In the genomic region with DNA sequence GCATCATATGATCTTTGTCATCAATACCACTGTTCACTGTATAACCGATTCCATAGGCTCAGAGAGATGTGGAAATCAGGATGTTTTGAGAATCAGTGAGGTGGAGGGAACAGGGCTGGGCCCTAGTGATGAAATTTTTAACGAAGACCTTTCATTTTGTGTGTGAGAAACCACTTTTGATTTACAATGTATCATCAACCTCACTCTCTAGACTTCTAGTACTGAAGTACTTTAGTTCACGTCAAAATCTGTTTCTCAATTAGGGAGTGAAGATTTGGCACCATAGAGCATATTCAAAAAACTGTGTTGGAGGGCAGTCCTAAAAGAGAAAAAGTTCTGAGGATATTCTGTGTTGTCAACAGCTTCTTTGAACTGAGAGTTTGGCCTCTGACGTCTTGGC, we compare ENCODE assay signal across 14 cellular contexts. TPM values are rescaled to one million over a fixed set of nuclear protein-coding genes. Genes with fewer than 3 reads are reported as not detected.
DNase-seq lines count a peak whose midpoint lies in the region; ATAC-seq and TF ChIP-seq lines count a peak whose summit lies in the region.
"Had no signal": no experiment of that assay in that cellular context is flagged by ENCODE, and none has a peak within 500 bp of the region (broad histone marks: within the 10 kb centered on the region; RNA-seq: fewer than 3 reads in every experiment).

No MANE protein-coding gene starts in this region.

- no peak overlapping the region for H3K4me3 Mint-ChIP-seq in activated naive CD4-positive, alpha-beta T cell treated with anti-CD3 and anti-CD28 coated beads, Interleukin-2, amount 50 U/mL, for 24 hours
- H3K4me3 Mint-ChIP-seq: CD4-positive, CD25-positive, alpha-beta regulatory T cell; HFFc6 had no signal

- H3K4me3 ChIP-seq in fibroblast of mammary gland (ENCODE audit: control insufficient read depth, low read depth, low read length), result no peak overlapping the region
- H3K4me3 ChIP-seq: BLaER1 treated with 17β-estradiol and CSF1 and Interleukin-3, amounts not matched to agents 10 nM and 100 nM had no signal

- peaks cover 45% of the 10 kb centered on the region for H3K4me1 Mint-ChIP-seq in activated naive CD4-positive, alpha-beta T cell treated with anti-CD3 and anti-CD28 coated beads, Interleukin-2, amount 50 U/mL, for 24 hours

- no peaks in the 10 kb centered on the region for H3K27me3 Mint-ChIP-seq in activated naive CD4-positive, alpha-beta T cell treated with anti-CD3 and anti-CD28 coated beads, Interleukin-2, amount 50 U/mL, for 24 hours
- H3K27me3 Mint-ChIP-seq: CD4-positive, CD25-positive, alpha-beta regulatory T cell had no signal

- peak; percentile 75 for ATAC-seq in omental fat pad (ENCODE audit: low FRiP score)

- peaks cover 3% of the 10 kb centered on the region for H3K36me3 Mint-ChIP-seq in activated naive CD4-positive, alpha-beta T cell treated with anti-CD3 and anti-CD28 coated beads, Interleukin-2, amount 50 U/mL, for 24 hours
- H3K36me3 Mint-ChIP-seq: CD4-positive, CD25-positive, alpha-beta regulatory T cell had no signal

- no peaks in the 10 kb centered on the region for H3K9me3 Mint-ChIP-seq in activated naive CD4-positive, alpha-beta T cell treated with anti-CD3 and anti-CD28 coated beads, Interleukin-2, amount 50 U/mL, for 24 hours
- H3K9me3 Mint-ChIP-seq: CD4-positive, CD25-positive, alpha-beta regulatory T cell; HFFc6 had no signal

- TF ChIP-seq CTCF in fibroblast of mammary gland (conservative IDR thresholded peaks at IDR 0.05; ENCODE audit: control insufficient read depth, insufficient read depth, low read depth, low read length) (no peak), omental fat pad (IDR thresholded peaks at IDR 0.05) (no peak)

- H3K27ac Mint-ChIP-seq in activated naive CD4-positive, alpha-beta T cell treated with anti-CD3 and anti-CD28 coated beads, Interleukin-2, amount 50 U/mL, for 24 hours, result peak overlapping the region; percentile 52
- H3K27ac Mint-ChIP-seq: CD4-positive, CD25-positive, alpha-beta regulatory T cell; HFFc6 had no signal

- DNase-seq in NOMO-1 treated with DMSO at 0.1 percent for 48 hours (lab: John Stamatoyannopoulos, UW; ENCODE audit: unreplicated experiment), result peak; percentile 22
- no peak for DNase-seq in NOMO-1 treated with dmso at 0.1 percent for 144 hours (lab: John Stamatoyannopoulos, UW; ENCODE audit: unreplicated experiment)
- no peak for DNase-seq in activated naive CD4-positive, alpha-beta T cell treated with Interleukin-2 at 50 U/mL for 16 hours
- DNase-seq in fibroblast of mammary gland (ENCODE audit: low read depth), result peak; percentile 63
- DNase-seq in omental fat pad (ENCODE audit: low spot score), result no peak
- no peak for DNase-seq in glomerular visceral epithelial cell (ENCODE audit: extremely low spot score)
- DNase-seq in hepatic stellate cell (ENCODE audit: low spot score), result no peak
- DNase-seq: 8988T; CD4-positive, CD25-positive, alpha-beta regulatory T cell; GF-D8; HCEC 1CT; HFFc6 had no signal

RNA-seq across cellular contexts. Expression of a gene that starts 15.0 kb away (rescaled TPM):
- 10 to 100 TPM; 32.2 to 34.5 (median 33.0) TPM for total RNA-seq in omental fat pad

Comparison
In these comparisons a context has a peak if more than half of its experiments do, and no peak if none do; other contexts are left out.
1. DNase-seq: peak in NOMO-1 treated with DMSO at 0.1 percent for 48 hours (single experiment) and fibroblast of mammary gland (single experiment); none in NOMO-1 treated with dmso at 0.1 percent for 144 hours (single experiment), activated naive CD4-positive, alpha-beta T cell treated with Interleukin-2 at 50 U/mL for 16 hours (single experiment), omental fat pad (single experiment), glomerular visceral epithelial cell (single experiment) and hepatic stellate cell (single experiment).